In genomic region chr4:128862608-128863313, GRCh38 we compare ENCODE assay signal across 8 cellular contexts. TPM values are rescaled to one million over a fixed set of nuclear protein-coding genes. Genes with fewer than 3 reads are reported as not detected.
DNase-seq lines count a peak whose midpoint lies in the region; ATAC-seq, FAIRE-seq and TF ChIP-seq lines count a peak whose summit lies in the region.

No MANE protein-coding gene starts in this region.

- H3K27ac Mint-ChIP-seq in T-helper 1 cell treated with Interleukin-12 subunit alpha and Interleukin-12 subunit beta and Interleukin-4 antibody, amounts not matched to agents 30 μg/mL and 1 μg/mL, for 36 hours: peak overlapping the region; percentile 83

- TF ChIP-seq POLR2A in GM12892 (IDR thresholded peaks at IDR 0.05; ENCODE audit: low read depth, low read length): 0 out of 2 replicates have a peak, but pooled peaks have one; percentile 44

- H3K9me3 Mint-ChIP-seq in T-helper 1 cell treated with Interleukin-12 subunit alpha and Interleukin-12 subunit beta and Interleukin-4 antibody, amounts not matched to agents 30 μg/mL and 1 μg/mL, for 36 hours: no peaks in the 10 kb centered on the region

- peaks cover 47% of the 10 kb centered on the region for H3K4me1 Mint-ChIP-seq in T-helper 1 cell treated with Interleukin-12 subunit alpha and Interleukin-12 subunit beta and Interleukin-4 antibody, amounts not matched to agents 30 μg/mL and 1 μg/mL, for 36 hours (ENCODE audit: low read depth)

- H3K36me3 Mint-ChIP-seq in T-helper 1 cell treated with Interleukin-12 subunit alpha and Interleukin-12 subunit beta and Interleukin-4 antibody, amounts not matched to agents 30 μg/mL and 1 μg/mL, for 36 hours (ENCODE audit: low read depth): peaks cover 46% of the 10 kb centered on the region

- H3K4me3 Mint-ChIP-seq in T-helper 1 cell treated with Interleukin-12 subunit alpha and Interleukin-12 subunit beta and Interleukin-4 antibody, amounts not matched to agents 30 μg/mL and 1 μg/mL, for 36 hours: peak overlapping the region; percentile 74

- peak; percentile 65 for ATAC-seq in HG02571 (IDR thresholded peaks at IDR 0.05; ENCODE audit: unreplicated experiment)

- no peaks in the 10 kb centered on the region for H3K27me3 Mint-ChIP-seq in T-helper 1 cell treated with Interleukin-12 subunit alpha and Interleukin-12 subunit beta and Interleukin-4 antibody, amounts not matched to agents 30 μg/mL and 1 μg/mL, for 36 hours (ENCODE audit: low read depth)

- no peak for DNase-seq in GM12892 (ENCODE audit: insufficient read length)
- DNase-seq in central memory CD4-positive, alpha-beta T cell: peak; percentile 31
- DNase-seq in stimulated activated CD4-positive, alpha-beta T cell treated with anti-CD3 and anti-CD28 coated beads, Interleukin-4, amount 100 ng/mL, for 24 hours: peak; percentile 60
- no peak for DNase-seq in AG08396 (ENCODE audit: low spot score)
- no peak for DNase-seq in DMS 273 (lab: John Stamatoyannopoulos, UW; ENCODE audit: unreplicated experiment)
- no peak for DNase-seq in OCI-M2 (lab: John Stamatoyannopoulos, UW; ENCODE audit: unreplicated experiment)

- FAIRE-seq in GM12892 (lab: Jason Lieb, UNC): peak; percentile 87

RNA-seq across cellular contexts. Expression of gene JADE1, which starts 53.3 kb away (rescaled TPM):
- 10.5 TPM for polyA plus RNA-seq in GM12892 (2012; ENCODE audit: missing spikeins)

Comparison
In these comparisons a context has a peak if more than half of its experiments do, and no peak if none do; other contexts are left out.
1. DNase-seq: peak in central memory CD4-positive, alpha-beta T cell (single experiment) and stimulated activated CD4-positive, alpha-beta T cell treated with anti-CD3 and anti-CD28 coated beads, Interleukin-4, amount 100 ng/mL, for 24 hours (single experiment); none in GM12892 (single experiment), AG08396 (single experiment), DMS 273 (single experiment) and OCI-M2 (single experiment).